Comparison of ENCODE assay signal across 14 cellular contexts in genomic region chr6:50143011-50143719, GRCh38.
"Had no signal": no experiment of that assay in that cellular context is flagged by ENCODE, and none has a peak within 500 bp of the region (broad histone marks: within the 10 kb centered on the region; RNA-seq: fewer than 3 reads in every experiment).

No MANE protein-coding gene starts in this region.

- H3K4me1 ChIP-seq: prostate gland, spleen, thyroid gland had no signal

- ATAC-seq: activated CD8-positive, alpha-beta T cell treated with anti-CD3 and anti-CD28 coated beads for 36 hours; activated T-cell treated with anti-CD3 and anti-CD28 coated beads, Interleukin-2, amount 50 U/mL, for 4 hours; sciatic nerve; T-helper 17 cell; WTC11 had no signal

- H3K9me3 ChIP-seq: prostate gland, spleen, thyroid gland had no signal

- DNase-seq: activated CD4-positive, alpha-beta T cell treated with anti-CD3 and anti-CD28 coated beads for 4 hours; activated CD8-positive, alpha-beta T cell treated with anti-CD3 and anti-CD28 coated beads for 36 hours; activated gamma-delta T cell; activated naive CD8-positive, alpha-beta T cell treated with anti-CD3 and anti-CD28 coated beads for 36 hours; activated T-cell treated with anti-CD3 and anti-CD28 coated beads, Interleukin-2, amount 50 U/mL, for 4 hours; effector memory CD4-positive, alpha-beta T cell; head of caudate nucleus; nephron progenitor cell; spleen; T-helper 17 cell; thyroid gland had no signal

- H3K27ac ChIP-seq: prostate gland, spleen, thyroid gland had no signal

- H3K36me3 ChIP-seq: prostate gland, spleen, thyroid gland had no signal

- H3K27me3 ChIP-seq: spleen, thyroid gland had no signal

- H3K4me3 ChIP-seq: prostate gland, spleen, thyroid gland had no signal
